Comparison of ENCODE assay signal across 8 cellular contexts in genomic region chr1:144460686-144461085, GRCh38. TPM values are rescaled to one million over a fixed set of nuclear protein-coding genes. Genes with fewer than 3 reads are reported as not detected.
DNase-seq lines count a peak whose midpoint lies in the region; ATAC-seq, FAIRE-seq and TF ChIP-seq lines count a peak whose summit lies in the region.
"Not testable (repeated sequence)": the region's sequence is repeated elsewhere in the genome, so short reads cannot be mapped to it uniquely, and the experiment has no call there.

No MANE protein-coding gene starts in this region.

- BruUV-seq in GM12878 (replicated peaks; lab: Mats Ljungman, UMichigan): TSS peak; percentile 46

- not testable (repeated sequence) for H3K4me2 ChIP-seq in GM12878 (ENCODE audit: control insufficient read depth, insufficient read depth)

- not testable (repeated sequence) for H3K4me1 Mint-ChIP-seq in activated CD4-positive, alpha-beta T cell treated with anti-CD3 and anti-CD28 coated beads for 36 hours

- ATAC-seq in GM21447 (IDR thresholded peaks at IDR 0.05; ENCODE audit: unreplicated experiment): peak; percentile 48
- ATAC-seq in activated CD4-positive, alpha-beta T cell treated with anti-CD3 and anti-CD28 coated beads for 36 hours: peak; percentile 58
- peak; percentile 78 for ATAC-seq in GM12878

- H4K20me1 ChIP-seq in GM12878 (ENCODE audit: control insufficient read depth, insufficient read depth): not testable (repeated sequence)

- H3K79me2 ChIP-seq in ACC112 (ENCODE audit: control insufficient read depth, insufficient read depth, low read length, unreplicated experiment); GM12878 (ENCODE audit: control insufficient read depth, insufficient read depth, low read length): not testable (repeated sequence)

- TF ChIP-seq RAD21 in GM12878 (IDR thresholded peaks at IDR 0.05; ENCODE audit: insufficient read depth, low read depth, low read length): not testable (repeated sequence)

- H3K9me3 ChIP-seq in HUES64 (ENCODE audit: insufficient read depth, low read depth, low read length); GM12878 (replicated peaks; ENCODE audit: control insufficient read depth, insufficient read depth, low read length); mononuclear cell (ENCODE audit: low read depth, low read length): not testable (repeated sequence)

- H3K4me3 Mint-ChIP-seq in activated CD4-positive, alpha-beta T cell treated with anti-CD3 and anti-CD28 coated beads for 36 hours: peak overlapping the region; percentile 91

- H3K27ac Mint-ChIP-seq in activated CD4-positive, alpha-beta T cell treated with anti-CD3 and anti-CD28 coated beads for 36 hours: not testable (repeated sequence)

- SMC1A ChIA-PET in GM12878 (lab: Charles Lee; ENCODE audit: uncharacterized antibody, unreplicated experiment): not testable (repeated sequence)

- CTCF ChIA-PET in activated CD4-positive, alpha-beta T cell treated with anti-CD3 and anti-CD28 coated beads for 36 hours (lab: Charles Lee); GM12878 (lab: Yijun Ruan, JAX): not testable (repeated sequence)

- not testable (repeated sequence) for TF ChIP-seq POLR2A in GM12878 (IDR thresholded peaks at IDR 0.05; ENCODE audit: low read depth, low read length)

- H3K9me3 Mint-ChIP-seq in activated CD4-positive, alpha-beta T cell treated with anti-CD3 and anti-CD28 coated beads for 36 hours (ENCODE audit: low read depth): not testable (repeated sequence)

- TF ChIP-seq CTCF in GM12878 (IDR thresholded peaks at IDR 0.05 in 2 of 3, conservative IDR thresholded peaks at IDR 0.05 in 1 of 3; ENCODE audit: control insufficient read depth in 2 of 3, extremely low read depth in 1 of 3, insufficient read depth in 1 of 3, low read depth in 3 of 3, low read length in 3 of 3); foreskin fibroblast (IDR thresholded peaks at IDR 0.05; ENCODE audit: low read depth, low read length): not testable (repeated sequence)

- not testable (repeated sequence) for H3K36me3 Mint-ChIP-seq in activated CD4-positive, alpha-beta T cell treated with anti-CD3 and anti-CD28 coated beads for 36 hours (ENCODE audit: low read depth)

- DNase-seq in activated CD4-positive, alpha-beta T cell treated with anti-CD3 and anti-CD28 coated beads for 36 hours: peak; percentile 46
- not testable (repeated sequence) for DNase-seq in GM12878 (ENCODE audit: low read depth, low spot score); foreskin fibroblast
- peak; percentile 36 for DNase-seq in stimulated activated CD4-positive, alpha-beta T cell treated with anti-CD3 and anti-CD28 coated beads, Interleukin-15, amount 100 ng/mL, for 24 hours

- H3K9ac ChIP-seq in HUES64 (ENCODE audit: low read depth, low read length); GM12878 (ENCODE audit: control insufficient read depth, insufficient read depth, low read length): not testable (repeated sequence)

- peak; percentile 61 for FAIRE-seq in GM12878 (lab: Jason Lieb, UNC)

- in situ Hi-C loops in GM12878 (cut with MboI): not testable (repeated sequence)

- not testable (repeated sequence) for H3K27me3 ChIP-seq in ACC112 (ENCODE audit: insufficient read depth, low read length); GM12878 (replicated peaks in 1 of 2; ENCODE audit: control insufficient read depth in 2 of 2, insufficient read depth in 2 of 2, low read length in 1 of 2); mononuclear cell (ENCODE audit: insufficient read depth, low read length)
- H3K27me3 ChIP-seq in HUES64 (ENCODE audit: insufficient read depth, low read length): peaks cover 16% of the 10 kb centered on the region

- H3K4me3 ChIP-seq in ACC112 (ENCODE audit: low read depth, low read length) (peak overlapping the region; percentile 80), HUES64 (ENCODE audit: low read length) (peak overlapping the region; percentile 66), GM12878 (peak overlapping the region; percentile 69; the same call in 1 of the 2 replicates), foreskin fibroblast (ENCODE audit: low read depth in 1 of 2, low read length in 2 of 2) (peak overlapping the region; percentile 59), mononuclear cell (ENCODE audit: low read length) (peak overlapping the region; percentile 41)

- H3K27me3 Mint-ChIP-seq in activated CD4-positive, alpha-beta T cell treated with anti-CD3 and anti-CD28 coated beads for 36 hours: not testable (repeated sequence)

- not testable (repeated sequence) for H3K36me3 ChIP-seq in ACC112 (ENCODE audit: insufficient read depth, low read length); HUES64 (ENCODE audit: insufficient read depth, low read length); GM12878 (ENCODE audit: control insufficient read depth in 2 of 2, insufficient read depth in 2 of 2, low read length in 1 of 2)

- not testable (repeated sequence) for TF ChIP-seq EP300 in GM12878 (IDR thresholded peaks at IDR 0.05; ENCODE audit: borderline replicate concordance in 1 of 2, control insufficient read depth in 1 of 2, low read depth in 2 of 2, low read length in 2 of 2)

- POLR2A ChIA-PET in activated CD4-positive, alpha-beta T cell treated with anti-CD3 and anti-CD28 coated beads for 36 hours (lab: Charles Lee); GM12878 (lab: Charles Lee): not testable (repeated sequence)

- not testable (repeated sequence) for H2AFZ ChIP-seq in ACC112 (ENCODE audit: low read length, unreplicated experiment); GM12878 (ENCODE audit: control insufficient read depth, low read depth, low read length)

- 10% methylated on average over 4 of the region's 15 CpGs for WGBS in HUES64
- 0% methylated on average over 7 of the region's 15 CpGs for WGBS in GM12878 (ENCODE audit: insufficient coverage, insufficient replicate concordance, low lambda C conversion rate, missing lambda C conversion rate)

- RAD21 ChIA-PET in GM12878 (lab: Charles Lee; ENCODE audit: unreplicated experiment): not testable (repeated sequence)

- H3K27ac ChIP-seq in ACC112 (ENCODE audit: low read depth, low read length); HUES64 (ENCODE audit: low read depth, low read length); GM12878 (ENCODE audit: control insufficient read depth, insufficient read depth): not testable (repeated sequence)

- not testable (repeated sequence) for H3K4me1 ChIP-seq in ACC112 (ENCODE audit: control insufficient read depth, insufficient read depth, low read length, unreplicated experiment); HUES64 (ENCODE audit: insufficient read depth, low read length); GM12878 (ENCODE audit: control insufficient read depth, insufficient read depth, low read length); mononuclear cell (ENCODE audit: insufficient read depth, low read length)

- intact Hi-C loops in activated CD4-positive, alpha-beta T cell treated with anti-CD3 and anti-CD28 coated beads for 36 hours (cut with DNase I, micrococcal nuclease); GM12878 (cut with micrococcal nuclease; ENCODE audit: unreplicated experiment): not testable (repeated sequence)

RNA-seq across cellular contexts. Expression of gene NBPF15, which starts 0.8 kb away (rescaled TPM):
- 11.3 TPM for polyA plus RNA-seq in HUES64 (2013, experiment 1 of 2)
- 15.8 TPM for polyA plus RNA-seq in HUES64 (2013, experiment 2 of 2)
- total RNA-seq in activated CD4-positive, alpha-beta T cell treated with anti-CD3 and anti-CD28 coated beads for 36 hours: 10 to 100 TPM; 36.2 to 37.7 TPM
- 67.6 and 69.0 TPM in 2 replicates for total RNA-seq in GM12878 (2013; cell fraction: nucleolus; rRNA removed)
- total RNA-seq in GM12878 (2014; rRNA removed): 16.7 and 18.4 TPM in 2 replicates
- 16.9 and 17.7 TPM in 2 replicates for total RNA-seq in GM12878 (2014; rRNA removed; fragmentation: Illumina TruSeq; extraction: Trizol)
- 18.7 and 24.0 TPM in 2 replicates for total RNA-seq in GM12878 (2021)
- 12.3 TPM for polyA plus RNA-seq in GM12878 (2011; ENCODE audit: low read depth)
- polyA plus RNA-seq in GM12878 (2011; rRNA removed): 35.1 and 36.9 TPM in 2 replicates
- 19.7 and 25.5 TPM in 2 replicates for polyA plus RNA-seq in GM12878 (2011; cell fraction: cytosol; rRNA removed)
- 92.5 and 96.3 TPM in 2 replicates for polyA plus RNA-seq in GM12878 (2011; cell fraction: nucleus; rRNA removed)
- 20.1 and 23.3 TPM in 2 replicates for polyA plus RNA-seq in GM12878 (2012)
- 20.1 and 35.5 TPM in 2 replicates for polyA plus RNA-seq in GM12878 (2014; fragmentation: Illumina TruSeq; extraction: Trizol)
- polyA plus RNA-seq in GM12878 (2014; fragmentation: Nextera tagmentation; extraction: Ambion mirVana): 1 to 10 TPM; 3.2 to 5.6 TPM
- 21.7 and 28.6 TPM in 2 replicates for polyA plus RNA-seq in GM12878 (2014; rRNA removed)
- polyA plus RNA-seq in GM12878 (2016; fragmentation: Nextera tagmentation; extraction: Ambion mirVana): 10 to 100 TPM in 1 of 2 experiments, 1 to 10 TPM in 1; 9.9 to 10.1 TPM
- polyA minus RNA-seq in GM12878 (2011; rRNA and poly(A)+ RNA removed): 29.2 and 39.1 TPM in 2 replicates
- 7.5 and 9.1 TPM in 2 replicates for polyA minus RNA-seq in GM12878 (2011; cell fraction: cytosol; rRNA and poly(A)+ RNA removed)
- 21.5 and 33.3 TPM in 2 replicates for polyA minus RNA-seq in GM12878 (2011; cell fraction: nucleus; rRNA and poly(A)+ RNA removed)
- total RNA-seq in mononuclear cell: 44.2 TPM
